In genomic region chr7:1159231-1159630, GRCh38 we compare ENCODE assay signal across 8 cellular contexts. TPM values are rescaled to one million over a fixed set of nuclear protein-coding genes. Genes with fewer than 3 reads are reported as not detected.
DNase-seq lines count a peak whose midpoint lies in the region; TF ChIP-seq lines count a peak whose summit lies in the region.
"Not testable (repeated sequence)": the region's sequence is repeated elsewhere in the genome, so short reads cannot be mapped to it uniquely, and the experiment has no call there.

No MANE protein-coding gene starts in this region.

- H3K4me2 ChIP-seq in BLaER1, result peak overlapping the region; percentile 97

- peak overlapping the region; percentile 88 for H3K9ac ChIP-seq in BLaER1
- H3K9ac ChIP-seq in HUES64 (ENCODE audit: low read depth, low read length), result peak overlapping the region; percentile 60; the same call in 1 of the 2 replicates
- peak overlapping the region; percentile 66 to 99 (median 96) for H3K9ac ChIP-seq in subcutaneous abdominal adipose tissue (ENCODE audit: low read length in 5 of 5)

- H3K36me3 ChIP-seq in BLaER1, result peaks cover 48% of the 10 kb centered on the region
- H3K36me3 ChIP-seq in HUES64 (ENCODE audit: insufficient read depth, low read length), result peaks cover 35% of the 10 kb centered on the region
- H3K36me3 ChIP-seq in kidney epithelial cell (ENCODE audit: control insufficient read depth, insufficient read depth, low read length), result not testable (repeated sequence)
- peaks cover 24% of the 10 kb centered on the region for H3K36me3 ChIP-seq in neuron (ENCODE audit: insufficient read depth, low read length)
- peaks cover 5 to 52% (median 41%) of the 10 kb centered on the region in 5 donors for H3K36me3 ChIP-seq in subcutaneous abdominal adipose tissue (ENCODE audit: control insufficient read depth in 5 of 5, insufficient read depth in 5 of 5, low read length in 5 of 5)

- H2AFZ ChIP-seq in neuron (ENCODE audit: low read depth, low read length), result not testable (repeated sequence)

- peak overlapping the region; percentile 91 for H3K27ac Mint-ChIP-seq in T-helper 2 cell treated with Interferon-gamma antibody and Interleukin-4, amounts not matched to agents 5 μg/mL and 100 μg/mL, for 36 hours

- H3K9me3 ChIP-seq in BLaER1; HUES64 (ENCODE audit: insufficient read depth, low read depth, low read length); neuron (ENCODE audit: low read length); subcutaneous abdominal adipose tissue (ENCODE audit: control insufficient read depth in 5 of 5, low read length in 5 of 5): not testable (repeated sequence)

- TF ChIP-seq CTCF in astrocyte of the cerebellum (IDR thresholded peaks at IDR 0.05; ENCODE audit: low read depth, low read length, missing control alignments); epithelial cell of proximal tubule (conservative IDR thresholded peaks at IDR 0.05; ENCODE audit: low read depth, low read length); kidney epithelial cell (IDR thresholded peaks at IDR 0.05; ENCODE audit: insufficient read depth, low read length, poor library complexity, severe bottlenecking): not testable (repeated sequence)

- H3K9me3 Mint-ChIP-seq in T-helper 2 cell treated with Interferon-gamma antibody and Interleukin-4, amounts not matched to agents 5 μg/mL and 100 μg/mL, for 36 hours, result not testable (repeated sequence)

- peaks cover 15% of the 10 kb centered on the region; the same call in 1 of the 2 replicates for H4K20me1 ChIP-seq in BLaER1

- H3K4me1 Mint-ChIP-seq in T-helper 2 cell treated with Interferon-gamma antibody and Interleukin-4, amounts not matched to agents 5 μg/mL and 100 μg/mL, for 36 hours (ENCODE audit: low read depth), result peaks cover 19% of the 10 kb centered on the region

- 8% methylated on average over 24 of the region's 26 CpGs for WGBS in HUES64

- H3K27ac ChIP-seq in BLaER1, result peak overlapping the region; percentile 70
- H3K27ac ChIP-seq in HUES64 (ENCODE audit: low read depth, low read length), result not testable (repeated sequence)
- H3K27ac ChIP-seq in subcutaneous abdominal adipose tissue (ENCODE audit: low read depth, low read length), result peak overlapping the region; percentile 98

- peak overlapping the region; percentile 91 for H3K4me3 Mint-ChIP-seq in T-helper 2 cell treated with Interferon-gamma antibody and Interleukin-4, amounts not matched to agents 5 μg/mL and 100 μg/mL, for 36 hours

- H3K27me3 ChIP-seq in BLaER1; HUES64 (ENCODE audit: insufficient read depth, low read length); kidney epithelial cell (ENCODE audit: control insufficient read depth, insufficient read depth, low read length); neuron (ENCODE audit: insufficient read depth, low read length); subcutaneous abdominal adipose tissue (ENCODE audit: control insufficient read depth in 5 of 5, insufficient read depth in 4 of 5, low read length in 5 of 5): not testable (repeated sequence)

- DNase-seq in T-helper 2 cell treated with Interferon-gamma antibody and Interleukin-4, amounts not matched to agents 5 μg/mL and 100 μg/mL, for 36 hours (ENCODE audit: low spot score); astrocyte of the cerebellum (ENCODE audit: low read depth); epithelial cell of proximal tubule (ENCODE audit: low read depth); kidney epithelial cell (ENCODE audit: low read depth): not testable (repeated sequence)

- H3K27me3 Mint-ChIP-seq in T-helper 2 cell treated with Interferon-gamma antibody and Interleukin-4, amounts not matched to agents 5 μg/mL and 100 μg/mL, for 36 hours (ENCODE audit: low read depth), result not testable (repeated sequence)

- H3K4me3 ChIP-seq in BLaER1, result peak overlapping the region; percentile 89
- H3K4me3 ChIP-seq in HUES64 (ENCODE audit: low read length), result peak overlapping the region; percentile 65
- H3K4me3 ChIP-seq in astrocyte of the cerebellum (ENCODE audit: low read depth, low read length), result peak overlapping the region; percentile 99
- H3K4me3 ChIP-seq in epithelial cell of proximal tubule (ENCODE audit: low read depth, low read length), result peak overlapping the region; percentile 97
- H3K4me3 ChIP-seq in kidney epithelial cell (ENCODE audit: low read depth, low read length), result peak overlapping the region; percentile 76
- peak overlapping the region; percentile 88 for H3K4me3 ChIP-seq in neuron (ENCODE audit: low read length)
- H3K4me3 ChIP-seq in subcutaneous abdominal adipose tissue (ENCODE audit: low read depth in 1 of 5, low read length in 5 of 5), result peak overlapping the region; percentile 62 to 97 (median 94)

- H3K4me1 ChIP-seq in BLaER1 (peaks cover 23% of the 10 kb centered on the region), neuron (ENCODE audit: insufficient read depth, low read length) (peaks cover 22% of the 10 kb centered on the region), subcutaneous abdominal adipose tissue (ENCODE audit: control insufficient read depth in 5 of 5, insufficient read depth in 5 of 5, low read length in 5 of 5) (peaks cover 2 to 28% (median 26%) of the 10 kb centered on the region in 5 donors)
- H3K4me1 ChIP-seq in HUES64 (ENCODE audit: insufficient read depth, low read length), result not testable (repeated sequence)

- peaks cover 31% of the 10 kb centered on the region for H3K36me3 Mint-ChIP-seq in T-helper 2 cell treated with Interferon-gamma antibody and Interleukin-4, amounts not matched to agents 5 μg/mL and 100 μg/mL, for 36 hours (ENCODE audit: low read depth)

- in situ Hi-C loops in astrocyte of the cerebellum (cut with HindIII; ENCODE audit: low sequenced_read_pairs), result loop anchor here (25.0 kb wide), 1 partner anchor 172 kb away; the partner anchor contains the start of genes COX19 and CYP2W1

RNA-seq across cellular contexts. Expression of gene ZFAND2A, which starts 0.8 kb away (rescaled TPM):
- 20.4 TPM for polyA plus RNA-seq in HUES64 (2013, experiment 1 of 2)
- 23.1 TPM for polyA plus RNA-seq in HUES64 (2013, experiment 2 of 2)
- total RNA-seq in epithelial cell of proximal tubule, result 17.2 and 32.8 TPM in 2 replicates
- 28.0 and 33.2 TPM in 2 replicates for total RNA-seq in kidney epithelial cell
